ENCODE assay signal across 1 cellular context in the genomic region with DNA sequence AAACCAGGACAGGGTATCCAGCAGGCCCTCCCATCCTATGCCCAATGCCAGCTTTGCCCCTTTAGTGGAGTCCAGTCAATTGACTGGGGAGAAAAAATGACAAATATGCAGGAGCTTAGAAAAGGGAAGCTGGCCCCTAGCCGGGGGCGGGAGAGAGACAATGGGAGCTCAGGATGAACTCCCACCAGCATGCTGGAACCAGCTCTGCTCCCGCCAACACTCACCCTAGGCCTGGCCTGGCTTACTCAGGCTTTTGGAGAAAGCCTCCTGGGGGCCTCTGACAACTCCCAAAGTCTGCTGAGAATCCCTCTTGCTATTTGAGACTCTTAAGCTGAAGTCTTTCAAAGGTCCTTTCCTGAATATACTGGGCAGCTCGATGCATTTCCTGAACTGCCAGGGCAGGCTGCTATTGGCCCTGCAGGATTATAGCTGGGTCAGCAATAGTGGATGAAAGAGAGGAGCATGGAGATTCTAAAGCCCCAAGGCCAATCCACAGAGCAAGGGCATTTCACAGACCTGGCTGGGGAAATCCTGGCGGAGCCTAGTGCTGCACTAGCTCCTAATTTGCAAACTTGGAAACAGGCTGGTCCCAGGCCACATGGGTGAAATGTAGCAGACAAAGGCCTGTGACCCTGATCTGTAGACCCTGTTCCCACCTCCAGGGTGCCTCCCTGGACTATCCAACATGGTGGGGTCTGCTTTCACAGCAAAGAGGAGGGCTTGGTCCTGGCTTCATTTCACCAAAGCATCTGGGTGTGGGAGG.
A peak's percentile ranks its signal among the peaks of the same experiment; 100 is the strongest.
TF ChIP-seq lines count a peak whose summit lies in the region.

No MANE protein-coding gene starts in this region.

TF ChIP-seq in HepG2, 621 proteins besides CTCF, POLR2A, EP300 and RAD21:
- TF ChIP-seq SIN3B (IDR thresholded peaks at IDR 0.05; ENCODE audit: low read length): no peak
- TF ChIP-seq ZNF552 (CRISPR knock-in tag; IDR thresholded peaks at IDR 0.05; ENCODE audit: borderline replicate concordance): no peak
- no peak for TF ChIP-seq ZNF670 (CRISPR knock-in tag; IDR thresholded peaks at IDR 0.05; ENCODE audit: borderline replicate concordance)
- no peak for TF ChIP-seq ASH2L (IDR thresholded peaks at IDR 0.05; ENCODE audit: insufficient read length, low read depth, low read length)
- no peak for TF ChIP-seq ZNF3 (CRISPR knock-in tag; IDR thresholded peaks at IDR 0.05)
- TF ChIP-seq MAFF (IDR thresholded peaks at IDR 0.05; ENCODE audit: low read depth, low read length): peak; percentile 63
- no peak for TF ChIP-seq ZNF678 (CRISPR knock-in tag; IDR thresholded peaks at IDR 0.05)
- no peak for TF ChIP-seq PHB2 (IDR thresholded peaks at IDR 0.05; ENCODE audit: partially characterized antibody)
- no peak for TF ChIP-seq ZBTB7B (CRISPR knock-in tag; IDR thresholded peaks at IDR 0.05)
- no peak for TF ChIP-seq ZEB1 (IDR thresholded peaks at IDR 0.05; ENCODE audit: insufficient replicate concordance, low read depth)
- no peak for TF ChIP-seq TSC22D2 (CRISPR knock-in tag; IDR thresholded peaks at IDR 0.05; ENCODE audit: borderline replicate concordance)
- TF ChIP-seq NKX3-1 (CRISPR knock-in tag; IDR thresholded peaks at IDR 0.05): no peak
- no peak for TF ChIP-seq ZNF737 (CRISPR knock-in tag; IDR thresholded peaks at IDR 0.05; ENCODE audit: borderline replicate concordance)
- peak; percentile 71 for TF ChIP-seq MAFK (conservative IDR thresholded peaks at IDR 0.05 in 1 of 2, IDR thresholded peaks at IDR 0.05 in 1 of 2; ENCODE audit: low read length in 2 of 2)
- no peak for TF ChIP-seq NBN (conservative IDR thresholded peaks at IDR 0.05)
